Comparison of ENCODE assay signal across 1 cellular context in the genomic region with DNA sequence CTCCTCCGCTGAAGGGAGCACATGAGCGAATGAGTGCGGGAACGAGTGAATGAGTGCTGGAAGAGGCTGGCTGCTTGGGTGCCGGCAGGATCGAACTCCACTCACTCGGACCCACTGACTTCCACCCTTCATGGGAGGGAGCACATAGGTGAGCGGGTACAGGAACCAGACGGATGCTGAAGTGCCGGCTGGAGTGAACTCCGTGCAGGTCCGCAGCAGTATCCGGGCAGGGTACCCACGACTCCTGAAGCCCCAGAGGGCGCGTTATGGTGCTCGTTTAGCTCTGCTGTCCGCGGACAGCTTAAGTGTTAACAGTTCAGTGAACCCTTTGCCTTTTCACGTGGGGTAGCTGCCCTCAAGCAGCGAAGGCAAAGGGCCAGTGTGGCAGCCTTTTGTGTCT.
TF ChIP-seq lines count a peak whose summit lies in the region.

No MANE protein-coding gene starts in this region.

TF ChIP-seq in GM23338, 12 proteins besides CTCF, POLR2A, EP300 and RAD21 (continued from another document):
- no peak for TF ChIP-seq ZNF462 (CRISPR knock-in tag; IDR thresholded peaks at IDR 0.05)
- TF ChIP-seq ZNF331 (CRISPR knock-in tag; IDR thresholded peaks at IDR 0.05; ENCODE audit: low read depth), result no peak
- TF ChIP-seq ETS1 (IDR thresholded peaks at IDR 0.05), result no peak
